2 cellular contexts compared by ENCODE assay signal in genomic region chr17:59097876-59098275, GRCh38.
TF ChIP-seq lines count a peak whose summit lies in the region.

No MANE protein-coding gene starts in this region.

TF ChIP-seq in HEK293, 187 proteins besides CTCF, POLR2A, EP300 and RAD21:
- TF ChIP-seq ZSCAN16 (tag by site-specific recombination; IDR thresholded peaks at IDR 0.05) = no peak
- TF ChIP-seq ZNF184 (tag by site-specific recombination; IDR thresholded peaks at IDR 0.05) = no peak
- TF ChIP-seq ZNF211 (tag by site-specific recombination; IDR thresholded peaks at IDR 0.05; ENCODE audit: low read depth) = no peak
- peak; percentile 71 for TF ChIP-seq ZNF580 (tag by site-specific recombination; IDR thresholded peaks at IDR 0.05)
- TF ChIP-seq ZFP37 (tag by site-specific recombination; IDR thresholded peaks at IDR 0.05) = no peak
- TF ChIP-seq ZBTB1 (tag by site-specific recombination; IDR thresholded peaks at IDR 0.05) = no peak
- no peak for TF ChIP-seq ZNF473 (tag by site-specific recombination; IDR thresholded peaks at IDR 0.05)
- TF ChIP-seq SETDB1 (IDR thresholded peaks at IDR 0.05; ENCODE audit: insufficient read length, low read length) = peak; percentile 76
- TF ChIP-seq ZNF280D (tag by site-specific recombination; IDR thresholded peaks at IDR 0.05) = peak; percentile 50; the same call in 1 of the 2 replicates
- no peak for TF ChIP-seq ZNF488 (tag by site-specific recombination; IDR thresholded peaks at IDR 0.05)
- TF ChIP-seq ZNF768 (tag by site-specific recombination; IDR thresholded peaks at IDR 0.05) = no peak

TF ChIP-seq in K562, 482 proteins besides CTCF, POLR2A, EP300 and RAD21:
- no peak for TF ChIP-seq ESRRA (IDR thresholded peaks at IDR 0.05; ENCODE audit: borderline replicate concordance, low read depth)
- TF ChIP-seq HMGN3 (IDR thresholded peaks at IDR 0.05; ENCODE audit: borderline replicate concordance, extremely low read depth, insufficient read length, low read depth, low read length) = no peak
- peak; percentile 70 for TF ChIP-seq RBM25 (IDR thresholded peaks at IDR 0.05; ENCODE audit: low read depth, low read length, severe bottlenecking)
- TF ChIP-seq TRIM28 (IDR thresholded peaks at IDR 0.05) = peak; percentile 57; the same call in 1 of the 2 replicates
- no peak for TF ChIP-seq MYNN (IDR thresholded peaks at IDR 0.05)
- TF ChIP-seq MYNN (CRISPR knock-in tag; IDR thresholded peaks at IDR 0.05) = no peak
